Comparison of ENCODE assay signal across 1 cellular context in the genomic region with DNA sequence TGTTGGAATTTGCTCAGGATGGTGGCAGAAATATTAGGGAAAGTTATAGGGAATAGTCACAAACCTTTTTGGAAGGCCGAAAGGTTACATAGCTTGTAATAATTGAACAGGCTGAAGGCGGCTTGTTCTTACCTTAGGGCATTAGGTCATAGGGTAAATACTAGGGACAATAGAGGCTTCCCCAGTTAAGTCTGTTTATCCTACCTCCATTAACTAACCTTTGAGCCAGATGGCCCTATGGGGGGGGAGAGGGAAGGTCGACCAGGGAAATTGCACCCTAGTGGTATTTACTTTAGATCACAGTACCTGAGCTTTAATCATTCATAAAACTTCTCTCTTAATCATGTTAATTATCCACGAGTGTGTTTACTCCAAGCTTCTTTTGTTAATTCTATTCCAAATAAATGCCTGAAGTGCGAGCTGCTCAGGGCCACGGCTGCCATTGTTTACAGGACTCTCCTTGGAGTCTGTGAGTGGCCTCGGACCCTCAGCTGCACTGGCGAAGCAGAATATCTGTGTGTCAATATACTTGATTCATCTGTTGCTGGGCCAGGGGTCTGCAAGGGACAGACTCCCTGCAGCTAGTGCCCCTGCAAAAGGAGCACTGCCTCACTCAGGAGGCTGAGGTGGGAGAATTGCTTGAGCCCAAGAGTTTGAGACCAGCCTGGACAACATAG.
TF ChIP-seq lines count a peak whose summit lies in the region.

No MANE protein-coding gene starts in this region.

TF ChIP-seq in HepG2, 621 proteins besides CTCF, POLR2A, EP300 and RAD21 (continued from another document and continues in another):
- TF ChIP-seq, protein P1, sequence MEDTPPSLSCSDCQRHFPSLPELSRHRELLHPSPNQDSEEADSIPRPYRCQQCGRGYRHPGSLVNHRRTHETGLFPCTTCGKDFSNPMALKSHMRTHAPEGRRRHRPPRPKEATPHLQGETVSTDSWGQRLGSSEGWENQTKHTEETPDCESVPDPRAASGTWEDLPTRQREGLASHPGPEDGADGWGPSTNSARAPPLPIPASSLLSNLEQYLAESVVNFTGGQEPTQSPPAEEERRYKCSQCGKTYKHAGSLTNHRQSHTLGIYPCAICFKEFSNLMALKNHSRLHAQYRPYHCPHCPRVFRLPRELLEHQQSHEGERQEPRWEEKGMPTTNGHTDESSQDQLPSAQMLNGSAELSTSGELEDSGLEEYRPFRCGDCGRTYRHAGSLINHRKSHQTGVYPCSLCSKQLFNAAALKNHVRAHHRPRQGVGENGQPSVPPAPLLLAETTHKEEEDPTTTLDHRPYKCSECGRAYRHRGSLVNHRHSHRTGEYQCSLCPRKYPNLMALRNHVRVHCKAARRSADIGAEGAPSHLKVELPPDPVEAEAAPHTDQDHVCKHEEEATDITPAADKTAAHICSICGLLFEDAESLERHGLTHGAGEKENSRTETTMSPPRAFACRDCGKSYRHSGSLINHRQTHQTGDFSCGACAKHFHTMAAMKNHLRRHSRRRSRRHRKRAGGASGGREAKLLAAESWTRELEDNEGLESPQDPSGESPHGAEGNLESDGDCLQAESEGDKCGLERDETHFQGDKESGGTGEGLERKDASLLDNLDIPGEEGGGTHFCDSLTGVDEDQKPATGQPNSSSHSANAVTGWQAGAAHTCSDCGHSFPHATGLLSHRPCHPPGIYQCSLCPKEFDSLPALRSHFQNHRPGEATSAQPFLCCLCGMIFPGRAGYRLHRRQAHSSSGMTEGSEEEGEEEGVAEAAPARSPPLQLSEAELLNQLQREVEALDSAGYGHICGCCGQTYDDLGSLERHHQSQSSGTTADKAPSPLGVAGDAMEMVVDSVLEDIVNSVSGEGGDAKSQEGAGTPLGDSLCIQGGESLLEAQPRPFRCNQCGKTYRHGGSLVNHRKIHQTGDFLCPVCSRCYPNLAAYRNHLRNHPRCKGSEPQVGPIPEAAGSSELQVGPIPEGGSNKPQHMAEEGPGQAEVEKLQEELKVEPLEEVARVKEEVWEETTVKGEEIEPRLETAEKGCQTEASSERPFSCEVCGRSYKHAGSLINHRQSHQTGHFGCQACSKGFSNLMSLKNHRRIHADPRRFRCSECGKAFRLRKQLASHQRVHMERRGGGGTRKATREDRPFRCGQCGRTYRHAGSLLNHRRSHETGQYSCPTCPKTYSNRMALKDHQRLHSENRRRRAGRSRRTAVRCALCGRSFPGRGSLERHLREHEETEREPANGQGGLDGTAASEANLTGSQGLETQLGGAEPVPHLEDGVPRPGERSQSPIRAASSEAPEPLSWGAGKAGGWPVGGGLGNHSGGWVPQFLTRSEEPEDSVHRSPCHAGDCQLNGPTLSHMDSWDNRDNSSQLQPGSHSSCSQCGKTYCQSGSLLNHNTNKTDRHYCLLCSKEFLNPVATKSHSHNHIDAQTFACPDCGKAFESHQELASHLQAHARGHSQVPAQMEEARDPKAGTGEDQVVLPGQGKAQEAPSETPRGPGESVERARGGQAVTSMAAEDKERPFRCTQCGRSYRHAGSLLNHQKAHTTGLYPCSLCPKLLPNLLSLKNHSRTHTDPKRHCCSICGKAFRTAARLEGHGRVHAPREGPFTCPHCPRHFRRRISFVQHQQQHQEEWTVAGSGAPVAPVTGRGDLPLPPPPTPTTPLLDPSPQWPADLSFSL (CRISPR knock-in tag; IDR thresholded peaks at IDR 0.05), result no peak
- TF ChIP-seq, protein P2, sequence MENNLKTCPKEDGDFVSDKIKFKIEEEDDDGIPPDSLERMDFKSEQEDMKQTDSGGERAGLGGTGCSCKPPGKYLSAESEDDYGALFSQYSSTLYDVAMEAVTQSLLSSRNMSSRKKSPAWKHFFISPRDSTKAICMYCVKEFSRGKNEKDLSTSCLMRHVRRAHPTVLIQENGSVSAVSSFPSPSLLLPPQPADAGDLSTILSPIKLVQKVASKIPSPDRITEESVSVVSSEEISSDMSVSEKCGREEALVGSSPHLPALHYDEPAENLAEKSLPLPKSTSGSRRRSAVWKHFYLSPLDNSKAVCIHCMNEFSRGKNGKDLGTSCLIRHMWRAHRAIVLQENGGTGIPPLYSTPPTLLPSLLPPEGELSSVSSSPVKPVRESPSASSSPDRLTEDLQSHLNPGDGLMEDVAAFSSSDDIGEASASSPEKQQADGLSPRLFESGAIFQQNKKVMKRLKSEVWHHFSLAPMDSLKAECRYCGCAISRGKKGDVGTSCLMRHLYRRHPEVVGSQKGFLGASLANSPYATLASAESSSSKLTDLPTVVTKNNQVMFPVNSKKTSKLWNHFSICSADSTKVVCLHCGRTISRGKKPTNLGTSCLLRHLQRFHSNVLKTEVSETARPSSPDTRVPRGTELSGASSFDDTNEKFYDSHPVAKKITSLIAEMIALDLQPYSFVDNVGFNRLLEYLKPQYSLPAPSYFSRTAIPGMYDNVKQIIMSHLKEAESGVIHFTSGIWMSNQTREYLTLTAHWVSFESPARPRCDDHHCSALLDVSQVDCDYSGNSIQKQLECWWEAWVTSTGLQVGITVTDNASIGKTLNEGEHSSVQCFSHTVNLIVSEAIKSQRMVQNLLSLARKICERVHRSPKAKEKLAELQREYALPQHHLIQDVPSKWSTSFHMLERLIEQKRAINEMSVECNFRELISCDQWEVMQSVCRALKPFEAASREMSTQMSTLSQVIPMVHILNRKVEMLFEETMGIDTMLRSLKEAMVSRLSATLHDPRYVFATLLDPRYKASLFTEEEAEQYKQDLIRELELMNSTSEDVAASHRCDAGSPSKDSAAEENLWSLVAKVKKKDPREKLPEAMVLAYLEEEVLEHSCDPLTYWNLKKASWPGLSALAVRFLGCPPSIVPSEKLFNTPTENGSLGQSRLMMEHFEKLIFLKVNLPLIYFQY (CRISPR knock-in tag; IDR thresholded peaks at IDR 0.05; ENCODE audit: borderline replicate concordance), result no peak
- TF ChIP-seq RFXAP (CRISPR knock-in tag; IDR thresholded peaks at IDR 0.05; ENCODE audit: borderline replicate concordance) (no peak), ZNF549 (CRISPR knock-in tag; IDR thresholded peaks at IDR 0.05) (no peak), MEF2D (CRISPR knock-in tag; IDR thresholded peaks at IDR 0.05) (no peak), ZFP37 (CRISPR knock-in tag; IDR thresholded peaks at IDR 0.05; ENCODE audit: borderline replicate concordance) (no peak), HNF4G (IDR thresholded peaks at IDR 0.05; ENCODE audit: borderline replicate concordance, low read depth, low read length) (no peak), HNF4G (CRISPR knock-in tag; IDR thresholded peaks at IDR 0.05; ENCODE audit: borderline replicate concordance, low read depth) (peak; percentile 29; the same call in 1 of the 2 replicates), GATAD1 (CRISPR knock-in tag; IDR thresholded peaks at IDR 0.05) (no peak), NPAS2 (CRISPR knock-in tag; IDR thresholded peaks at IDR 0.05; ENCODE audit: borderline replicate concordance) (no peak), ZNF333 (CRISPR knock-in tag; IDR thresholded peaks at IDR 0.05; ENCODE audit: borderline replicate concordance) (no peak), FOXA3 (CRISPR knock-in tag; IDR thresholded peaks at IDR 0.05) (peak; percentile 47; the same call in 1 of the 2 replicates), DNMT3B (CRISPR knock-in tag; conservative IDR thresholded peaks at IDR 0.05) (no peak), TARDBP (CRISPR knock-in tag; IDR thresholded peaks at IDR 0.05) (no peak), ZNF589 (CRISPR knock-in tag; conservative IDR thresholded peaks at IDR 0.05) (no peak), WIZ (CRISPR knock-in tag; IDR thresholded peaks at IDR 0.05) (no peak), NR1H2 (CRISPR knock-in tag; IDR thresholded peaks at IDR 0.05; ENCODE audit: borderline replicate concordance, low read depth) (no peak), ZNF460 (CRISPR knock-in tag; IDR thresholded peaks at IDR 0.05; ENCODE audit: borderline replicate concordance) (no peak), SIN3A (IDR thresholded peaks at IDR 0.05; ENCODE audit: borderline replicate concordance, low read depth, low read length) (no peak), TBX2 (CRISPR knock-in tag; IDR thresholded peaks at IDR 0.05; ENCODE audit: borderline replicate concordance) (no peak), NR2F6 (IDR thresholded peaks at IDR 0.05) (peak; percentile 59), NR2F6 (CRISPR knock-in tag; IDR thresholded peaks at IDR 0.05) (peak; percentile 49; the same call in 1 of the 2 replicates), ASH2L (IDR thresholded peaks at IDR 0.05; ENCODE audit: insufficient read length, low read depth, low read length) (no peak)
- TF ChIP-seq, protein P3, sequence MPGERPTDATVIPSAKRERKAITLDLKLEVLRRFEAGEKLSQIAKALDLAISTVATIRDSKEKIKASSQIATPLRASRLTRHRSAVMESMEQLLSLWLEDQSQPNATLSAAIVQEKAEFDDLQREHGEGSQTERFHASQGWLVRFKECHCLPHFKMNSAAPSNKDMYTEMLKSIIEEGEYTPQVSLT (CRISPR knock-in tag; IDR thresholded peaks at IDR 0.05; ENCODE audit: borderline replicate concordance, low read depth), result no peak
- TF ChIP-seq, protein P4, sequence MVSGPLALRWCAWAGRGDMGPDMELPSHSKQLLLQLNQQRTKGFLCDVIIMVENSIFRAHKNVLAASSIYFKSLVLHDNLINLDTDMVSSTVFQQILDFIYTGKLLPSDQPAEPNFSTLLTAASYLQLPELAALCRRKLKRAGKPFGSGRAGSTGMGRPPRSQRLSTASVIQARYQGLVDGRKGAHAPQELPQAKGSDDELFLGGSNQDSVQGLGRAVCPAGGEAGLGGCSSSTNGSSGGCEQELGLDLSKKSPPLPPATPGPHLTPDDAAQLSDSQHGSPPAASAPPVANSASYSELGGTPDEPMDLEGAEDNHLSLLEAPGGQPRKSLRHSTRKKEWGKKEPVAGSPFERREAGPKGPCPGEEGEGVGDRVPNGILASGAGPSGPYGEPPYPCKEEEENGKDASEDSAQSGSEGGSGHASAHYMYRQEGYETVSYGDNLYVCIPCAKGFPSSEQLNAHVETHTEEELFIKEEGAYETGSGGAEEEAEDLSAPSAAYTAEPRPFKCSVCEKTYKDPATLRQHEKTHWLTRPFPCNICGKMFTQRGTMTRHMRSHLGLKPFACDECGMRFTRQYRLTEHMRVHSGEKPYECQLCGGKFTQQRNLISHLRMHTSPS (CRISPR knock-in tag; IDR thresholded peaks at IDR 0.05; ENCODE audit: low read depth), result no peak
- TF ChIP-seq, protein P5, sequence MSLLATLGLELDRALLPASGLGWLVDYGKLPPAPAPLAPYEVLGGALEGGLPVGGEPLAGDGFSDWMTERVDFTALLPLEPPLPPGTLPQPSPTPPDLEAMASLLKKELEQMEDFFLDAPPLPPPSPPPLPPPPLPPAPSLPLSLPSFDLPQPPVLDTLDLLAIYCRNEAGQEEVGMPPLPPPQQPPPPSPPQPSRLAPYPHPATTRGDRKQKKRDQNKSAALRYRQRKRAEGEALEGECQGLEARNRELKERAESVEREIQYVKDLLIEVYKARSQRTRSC (CRISPR knock-in tag; IDR thresholded peaks at IDR 0.05; ENCODE audit: low read depth), result no peak
- TF ChIP-seq, protein P6, sequence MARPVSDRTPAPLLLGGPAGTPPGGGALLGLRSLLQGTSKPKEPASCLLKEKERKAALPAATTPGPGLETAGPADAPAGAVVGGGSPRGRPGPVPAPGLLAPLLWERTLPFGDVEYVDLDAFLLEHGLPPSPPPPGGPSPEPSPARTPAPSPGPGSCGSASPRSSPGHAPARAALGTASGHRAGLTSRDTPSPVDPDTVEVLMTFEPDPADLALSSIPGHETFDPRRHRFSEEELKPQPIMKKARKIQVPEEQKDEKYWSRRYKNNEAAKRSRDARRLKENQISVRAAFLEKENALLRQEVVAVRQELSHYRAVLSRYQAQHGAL (CRISPR knock-in tag; IDR thresholded peaks at IDR 0.05; ENCODE audit: not compliant biosample characterization), result no peak
- TF ChIP-seq, protein P7, sequence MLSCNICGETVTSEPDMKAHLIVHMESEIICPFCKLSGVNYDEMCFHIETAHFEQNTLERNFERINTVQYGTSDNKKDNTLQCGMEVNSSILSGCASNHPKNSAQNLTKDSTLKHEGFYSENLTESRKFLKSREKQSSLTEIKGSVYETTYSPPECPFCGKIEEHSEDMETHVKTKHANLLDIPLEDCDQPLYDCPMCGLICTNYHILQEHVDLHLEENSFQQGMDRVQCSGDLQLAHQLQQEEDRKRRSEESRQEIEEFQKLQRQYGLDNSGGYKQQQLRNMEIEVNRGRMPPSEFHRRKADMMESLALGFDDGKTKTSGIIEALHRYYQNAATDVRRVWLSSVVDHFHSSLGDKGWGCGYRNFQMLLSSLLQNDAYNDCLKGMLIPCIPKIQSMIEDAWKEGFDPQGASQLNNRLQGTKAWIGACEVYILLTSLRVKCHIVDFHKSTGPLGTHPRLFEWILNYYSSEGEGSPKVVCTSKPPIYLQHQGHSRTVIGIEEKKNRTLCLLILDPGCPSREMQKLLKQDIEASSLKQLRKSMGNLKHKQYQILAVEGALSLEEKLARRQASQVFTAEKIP (CRISPR knock-in tag; IDR thresholded peaks at IDR 0.05; ENCODE audit: borderline replicate concordance), result no peak
- TF ChIP-seq, protein P8, sequence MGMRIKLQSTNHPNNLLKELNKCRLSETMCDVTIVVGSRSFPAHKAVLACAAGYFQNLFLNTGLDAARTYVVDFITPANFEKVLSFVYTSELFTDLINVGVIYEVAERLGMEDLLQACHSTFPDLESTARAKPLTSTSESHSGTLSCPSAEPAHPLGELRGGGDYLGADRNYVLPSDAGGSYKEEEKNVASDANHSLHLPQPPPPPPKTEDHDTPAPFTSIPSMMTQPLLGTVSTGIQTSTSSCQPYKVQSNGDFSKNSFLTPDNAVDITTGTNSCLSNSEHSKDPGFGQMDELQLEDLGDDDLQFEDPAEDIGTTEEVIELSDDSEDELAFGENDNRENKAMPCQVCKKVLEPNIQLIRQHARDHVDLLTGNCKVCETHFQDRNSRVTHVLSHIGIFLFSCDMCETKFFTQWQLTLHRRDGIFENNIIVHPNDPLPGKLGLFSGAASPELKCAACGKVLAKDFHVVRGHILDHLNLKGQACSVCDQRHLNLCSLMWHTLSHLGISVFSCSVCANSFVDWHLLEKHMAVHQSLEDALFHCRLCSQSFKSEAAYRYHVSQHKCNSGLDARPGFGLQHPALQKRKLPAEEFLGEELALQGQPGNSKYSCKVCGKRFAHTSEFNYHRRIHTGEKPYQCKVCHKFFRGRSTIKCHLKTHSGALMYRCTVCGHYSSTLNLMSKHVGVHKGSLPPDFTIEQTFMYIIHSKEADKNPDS (CRISPR knock-in tag; IDR thresholded peaks at IDR 0.05), result no peak
- TF ChIP-seq, protein P9, sequence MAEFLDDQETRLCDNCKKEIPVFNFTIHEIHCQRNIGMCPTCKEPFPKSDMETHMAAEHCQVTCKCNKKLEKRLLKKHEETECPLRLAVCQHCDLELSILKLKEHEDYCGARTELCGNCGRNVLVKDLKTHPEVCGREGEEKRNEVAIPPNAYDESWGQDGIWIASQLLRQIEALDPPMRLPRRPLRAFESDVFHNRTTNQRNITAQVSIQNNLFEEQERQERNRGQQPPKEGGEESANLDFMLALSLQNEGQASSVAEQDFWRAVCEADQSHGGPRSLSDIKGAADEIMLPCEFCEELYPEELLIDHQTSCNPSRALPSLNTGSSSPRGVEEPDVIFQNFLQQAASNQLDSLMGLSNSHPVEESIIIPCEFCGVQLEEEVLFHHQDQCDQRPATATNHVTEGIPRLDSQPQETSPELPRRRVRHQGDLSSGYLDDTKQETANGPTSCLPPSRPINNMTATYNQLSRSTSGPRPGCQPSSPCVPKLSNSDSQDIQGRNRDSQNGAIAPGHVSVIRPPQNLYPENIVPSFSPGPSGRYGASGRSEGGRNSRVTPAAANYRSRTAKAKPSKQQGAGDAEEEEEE (CRISPR knock-in tag; IDR thresholded peaks at IDR 0.05; ENCODE audit: borderline replicate concordance), result no peak
